In genomic region chr14:75295061-75295461, GRCh38 we compare ENCODE assay signal across 8 cellular contexts. TPM values are rescaled to one million over a fixed set of nuclear protein-coding genes. Genes with fewer than 3 reads are reported as not detected.
DNase-seq lines count a peak whose midpoint lies in the region; ATAC-seq lines count a peak whose summit lies in the region.

No MANE protein-coding gene starts in this region.

- no peaks in the 10 kb centered on the region for H3K27me3 ChIP-seq in SJSA1 (replicated peaks)

- H3K27ac Mint-ChIP-seq in effector memory CD8-positive, alpha-beta T cell = peak overlapping the region; percentile 90 to 98

- no peak for ATAC-seq in effector memory CD8-positive, alpha-beta T cell (replicated peaks)

- H3K27ac ChIP-seq in SJSA1 (peak overlapping the region; percentile 97; the same call in 1 of the 2 replicates), substantia nigra (ENCODE audit: low read depth, low read length, poor library complexity, severe bottlenecking) (peak overlapping the region; percentile 83)

- H3K9me3 Mint-ChIP-seq in effector memory CD8-positive, alpha-beta T cell = no peaks in the 10 kb centered on the region

- H3K4me1 ChIP-seq in SJSA1 (replicated peaks) = peaks cover 18% of the 10 kb centered on the region

- peaks cover 22% of the 10 kb centered on the region for H3K36me3 Mint-ChIP-seq in effector memory CD8-positive, alpha-beta T cell (ENCODE audit: insufficient read depth)

- no peaks in the 10 kb centered on the region for H3K9me3 ChIP-seq in SJSA1 (replicated peaks)

- H3K4me3 Mint-ChIP-seq in effector memory CD8-positive, alpha-beta T cell = peak overlapping the region; percentile 82 to 88

- peak; percentile 35 for DNase-seq in activated CD4-positive, alpha-beta T cell treated with anti-CD3 and anti-CD28 coated beads for 48 hours
- DNase-seq in activated CD4-positive, alpha-beta T cell treated with anti-CD3 and anti-CD28 coated beads for 4 hours = no peak
- DNase-seq in SJSA1 (ENCODE audit: low read depth in 1 of 2, low spot score in 2 of 2) (peak in 1 of 2 experiments; percentile 32), lung microvascular endothelial cell (ENCODE audit: low read depth in 2 of 2) (peak; percentile 42 to 64), substantia nigra (lab: John Stamatoyannopoulos, UW) (peak in 29 of 49 donors; percentile 15 to 74 (median 41)), NCI-H1092 treated with DMSO at 0.1 percent for 48 hours (lab: John Stamatoyannopoulos, UW) (no peak), RPMI8226 (no peak)
- DNase-seq in effector memory CD8-positive, alpha-beta T cell = no peak

- no peaks in the 10 kb centered on the region for H3K36me3 ChIP-seq in SJSA1

- peaks cover 0 to 3% of the 10 kb centered on the region in 2 donors for H3K27me3 Mint-ChIP-seq in effector memory CD8-positive, alpha-beta T cell

- peak overlapping the region; percentile 53 for H3K4me3 ChIP-seq in SJSA1

- H3K4me1 Mint-ChIP-seq in effector memory CD8-positive, alpha-beta T cell (ENCODE audit: low read depth in 2 of 2) = peaks cover 10 to 12% of the 10 kb centered on the region in 2 donors

RNA-seq across cellular contexts. Expression of gene FOS, which starts 16.4 kb away (rescaled TPM):
- 6.6 and 7.9 TPM in 2 replicates for total RNA-seq in SJSA1 (2014; rRNA removed; shearing (Covaris generic))
- 7.8 and 278 TPM in 2 replicates for total RNA-seq in lung microvascular endothelial cell

Comparison
In these comparisons a context has a peak if more than half of its experiments do, and no peak if none do; other contexts are left out.
1. DNase-seq: peak in activated CD4-positive, alpha-beta T cell treated with anti-CD3 and anti-CD28 coated beads for 48 hours (single experiment), lung microvascular endothelial cell (2 of 2) and substantia nigra (29 of 49); none in activated CD4-positive, alpha-beta T cell treated with anti-CD3 and anti-CD28 coated beads for 4 hours (0 of 2), effector memory CD8-positive, alpha-beta T cell (0 of 3), NCI-H1092 treated with DMSO at 0.1 percent for 48 hours (single experiment) and RPMI8226 (single experiment).